Comparison of ENCODE assay signal across 26 cellular contexts in the genomic region with DNA sequence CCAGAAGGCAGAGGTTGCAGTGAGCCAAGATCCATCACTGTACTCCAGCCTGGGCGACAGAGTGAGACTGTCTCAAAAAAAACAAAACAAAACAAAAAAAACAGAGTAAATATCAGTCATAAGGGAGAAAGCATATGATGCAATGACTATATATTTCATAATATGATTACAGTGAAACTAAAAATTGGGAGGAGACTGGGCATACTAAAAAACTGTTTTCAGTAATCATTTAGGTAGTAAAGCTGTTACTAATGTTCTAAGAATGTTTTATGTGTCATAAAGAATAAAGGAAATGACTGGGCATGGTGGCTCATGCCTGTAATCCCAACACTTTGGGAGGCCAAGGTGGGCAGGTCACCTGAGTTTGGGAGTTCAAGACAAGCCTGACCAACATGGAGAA. TPM values are rescaled to one million over a fixed set of nuclear protein-coding genes. Genes with fewer than 3 reads are reported as not detected.
DNase-seq lines count a peak whose midpoint lies in the region; ATAC-seq and TF ChIP-seq lines count a peak whose summit lies in the region.
"Had no signal": no experiment of that assay in that cellular context is flagged by ENCODE, and none has a peak within 500 bp of the region (broad histone marks: within the 10 kb centered on the region; RNA-seq: fewer than 3 reads in every experiment).

No MANE protein-coding gene starts in this region.

- TF ChIP-seq CTCF in gastroesophageal sphincter (IDR thresholded peaks at IDR 0.05) (no peak), WERI-Rb-1 (IDR thresholded peaks at IDR 0.05; ENCODE audit: low read depth, low read length) (no peak)

- H3K27ac ChIP-seq in gastroesophageal sphincter (no peak overlapping the region), WERI-Rb-1 (no peak overlapping the region)
- H3K27ac ChIP-seq: 22Rv1; BLaER1 treated with 17β-estradiol and CSF1 and Interleukin-3, amounts not matched to agents 10 nM and 100 nM; brain microvascular endothelial cell; psoas muscle had no signal

- H3K9me3 ChIP-seq in gastroesophageal sphincter (no peaks in the 10 kb centered on the region), WERI-Rb-1 (ENCODE audit: severe bottlenecking) (no peaks in the 10 kb centered on the region)
- H3K9me3 ChIP-seq: HAP-1, psoas muscle had no signal

- 100% methylated on average over 1 of the region's 1 CpG; no CpG with 5 or more reads in 1 of the 2 donors for WGBS in gastroesophageal sphincter (ENCODE audit: low coverage in 1 of 2), 2 donors

- ATAC-seq in activated CD4-positive, CD25-positive, alpha-beta regulatory T cell treated with anti-CD3 and anti-CD28 coated beads, Interleukin-2, amount 50 U/mL, for 24 hours: peak; percentile 63 to 64
- ATAC-seq in gastroesophageal sphincter: no peak
- ATAC-seq: left lobe of liver, psoas muscle had no signal

- TF ChIP-seq EP300 in gastroesophageal sphincter (IDR thresholded peaks at IDR 0.05): no peak

- H3K36me3 ChIP-seq in gastroesophageal sphincter: peaks cover 0 to 92% of the 10 kb centered on the region in 2 donors
- peaks cover 5% of the 10 kb centered on the region; the same call in 1 of the 2 replicates for H3K36me3 ChIP-seq in WERI-Rb-1

- H3K27me3 ChIP-seq in gastroesophageal sphincter (no peaks in the 10 kb centered on the region), WERI-Rb-1 (ENCODE audit: insufficient read depth, low read depth, severe bottlenecking) (no peaks in the 10 kb centered on the region)
- H3K27me3 ChIP-seq: BLaER1 treated with 17β-estradiol and CSF1 and Interleukin-3, amounts not matched to agents 10 nM and 100 nM; brain microvascular endothelial cell had no signal

- TF ChIP-seq POLR2A in gastroesophageal sphincter (IDR thresholded peaks at IDR 0.05): no peak
- no peak for TF ChIP-seq POLR2A in erythroblast (IDR thresholded peaks at IDR 0.05; ENCODE audit: low read length)

- DNase-seq in activated CD4-positive, CD25-positive, alpha-beta regulatory T cell treated with anti-CD3 and anti-CD28 coated beads, Interleukin-2, amount 50 U/mL, for 72 hours: no peak
- DNase-seq in ELR (ENCODE audit: low read depth) (peak; percentile 73), RKO (ENCODE audit: low spot score) (peak; percentile 86), fibroblast of gingiva (ENCODE audit: low read depth) (peak; percentile 9), WERI-Rb-1 (no peak), erythroblast (lab: John Stamatoyannopoulos, UW) (no peak)
- DNase-seq: activated naive CD8-positive, alpha-beta T cell treated with anti-CD3 and anti-CD28 coated beads, Interleukin-2, amount 10 ng/mL, durations not matched to agents 7 days and 5 days; activated T-cell treated with anti-CD3 and anti-CD28 coated beads, Interleukin-2, amount 50 U/mL, for 24 hours; brain microvascular endothelial cell; dermis blood vessel endothelial cell; glutamatergic neuron; KG1; NCI-H1092 treated with DMSO at 0.1 percent for 48 hours; NCI-H2081 treated with DMSO at 0.1 percent for 48 hours; NCI-H510A treated with DMSO at 0.1 percent for 48 hours; nephron progenitor cell; psoas muscle; SHP77; stimulated activated CD4-positive, alpha-beta T cell treated with anti-CD3 and anti-CD28 coated beads, Interleukin-4, amount 100 ng/mL, for 4 hours had no signal

- no peaks in the 10 kb centered on the region for H3K4me1 ChIP-seq in gastroesophageal sphincter
- H3K4me1 ChIP-seq: BLaER1 treated with 17β-estradiol and CSF1 and Interleukin-3, amounts not matched to agents 10 nM and 100 nM; HAP-1; psoas muscle had no signal

- no peak overlapping the region for H3K4me3 ChIP-seq in gastroesophageal sphincter
- H3K4me3 ChIP-seq in WERI-Rb-1 (ENCODE audit: low read depth, low read length): no peak overlapping the region
- H3K4me3 ChIP-seq: BLaER1 treated with 17β-estradiol and CSF1 and Interleukin-3, amounts not matched to agents 10 nM and 100 nM; HAP-1; psoas muscle; smooth muscle cell had no signal

RNA-seq across cellular contexts. Expression of a gene that starts 15.9 kb away (rescaled TPM):
- 10 to 100 TPM in 1 of 4 donors, 1 to 10 TPM in 3; 5.7 to 16.3 (median 8.4) TPM for total RNA-seq in gastroesophageal sphincter

RNA-seq across cellular contexts. Expression of a gene that starts 43.9 kb away (rescaled TPM):
- 10 to 100 TPM in 1 of 4 donors, 1 to 10 TPM in 3; 3.9 to 14.9 (median 5.9) TPM for total RNA-seq in gastroesophageal sphincter

Comparison
In these comparisons a context has a peak if more than half of its experiments do, and no peak if none do; other contexts are left out.
1. DNase-seq: peak in ELR (single experiment), RKO (single experiment) and fibroblast of gingiva (single experiment); none in activated CD4-positive, CD25-positive, alpha-beta regulatory T cell treated with anti-CD3 and anti-CD28 coated beads, Interleukin-2, amount 50 U/mL, for 72 hours (single experiment), WERI-Rb-1 (single experiment) and erythroblast (0 of 2).